In the genomic region with DNA sequence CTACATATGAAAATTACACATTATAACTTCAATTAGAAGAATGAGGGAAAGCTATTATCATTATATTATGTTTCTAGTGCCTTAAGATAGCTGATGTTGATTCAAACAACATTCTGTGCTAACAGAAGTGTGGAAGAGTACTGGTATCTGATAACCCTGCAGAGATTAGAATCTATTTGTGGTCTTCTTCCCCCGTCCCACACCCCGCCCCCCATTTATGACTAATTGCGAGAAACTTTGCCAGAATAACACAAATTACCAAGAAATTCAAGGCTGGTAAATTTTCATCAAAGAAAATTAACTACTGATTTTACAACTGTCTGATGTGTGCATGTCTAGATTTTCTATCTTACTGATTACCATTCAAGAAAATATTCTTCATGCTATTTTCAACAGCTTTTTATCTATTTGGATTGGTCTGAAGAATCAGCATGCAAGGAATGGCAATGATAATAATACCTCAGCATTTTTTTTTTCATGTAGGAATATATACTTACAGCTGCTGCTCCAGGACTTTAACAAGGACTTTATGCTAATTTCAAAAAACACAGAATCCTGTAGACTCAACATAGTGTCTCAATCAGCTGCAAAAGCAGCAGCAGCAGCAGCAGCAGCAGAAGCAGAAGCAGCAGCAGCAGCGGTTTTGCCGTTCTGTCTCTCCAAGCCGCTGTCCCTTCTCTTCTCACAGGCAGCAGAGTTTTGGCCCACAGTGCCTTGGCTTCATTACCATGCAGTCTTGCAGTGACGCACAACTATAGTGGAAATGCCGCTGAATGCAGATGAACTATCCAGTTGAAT, we compare ENCODE assay signal across 8 cellular contexts.
DNase-seq lines count a peak whose midpoint lies in the region; ATAC-seq and TF ChIP-seq lines count a peak whose summit lies in the region.

No MANE protein-coding gene starts in this region.

- intact Hi-C loops in lower lobe of right lung (cut with DNase I), result no loop called here

- no peaks in the 10 kb centered on the region for H3K36me3 ChIP-seq in SK-N-MC (ENCODE audit: insufficient read depth, low read length)
- H3K36me3 ChIP-seq in lower lobe of right lung, result no peaks in the 10 kb centered on the region

- H3K4me1 ChIP-seq in lower lobe of right lung, result peaks cover 30% of the 10 kb centered on the region

- DNase-seq in SK-N-MC (ENCODE audit: low read depth, low spot score) (no peak), astrocyte of the cerebellum (ENCODE audit: low read depth) (peak; percentile 74), lower lobe of right lung (no peak), dermis blood vessel endothelial cell (no peak), NCI-H2196 treated with DMSO at 0.1 percent for 48 hours (lab: John Stamatoyannopoulos, UW; ENCODE audit: unreplicated experiment) (no peak)
- peak; percentile 7 to 18 for DNase-seq in stimulated activated CD8-positive, alpha-beta memory T cell treated with anti-CD3 and anti-CD28 coated beads, Interleukin-4, amount 100 ng/mL, for 4 hours (ENCODE audit: low read depth in 2 of 2, low spot score in 1 of 2)

- peak overlapping the region; percentile 51 for H3K9ac ChIP-seq in SK-N-MC (ENCODE audit: insufficient read length)

- no peak for TF ChIP-seq CTCF in astrocyte of the cerebellum (IDR thresholded peaks at IDR 0.05; ENCODE audit: low read depth, low read length, missing control alignments)
- TF ChIP-seq CTCF in lower lobe of right lung (IDR thresholded peaks at IDR 0.05), result no peak

- peak overlapping the region; percentile 57; the same call in 1 of the 2 replicates for H3K27ac ChIP-seq in SK-N-MC
- no peak overlapping the region for H3K27ac ChIP-seq in lower lobe of right lung

- in situ Hi-C loops in astrocyte of the cerebellum (cut with HindIII; ENCODE audit: low sequenced_read_pairs), result no loop called here

- H3K9me3 ChIP-seq in SK-N-MC (ENCODE audit: low read depth, low read length) (no peaks in the 10 kb centered on the region), lower lobe of right lung (no peaks in the 10 kb centered on the region)

- H3K4me3 ChIP-seq in SK-N-MC (peak overlapping the region; percentile 71), astrocyte of the cerebellum (ENCODE audit: low read depth, low read length) (no peak overlapping the region), lower lobe of right lung (peak overlapping the region; percentile 26)

- H3K27me3 ChIP-seq in lower lobe of right lung (ENCODE audit: low read depth), result no peaks in the 10 kb centered on the region

- peak; percentile 51 to 52 for ATAC-seq in lower lobe of right lung
- ATAC-seq in HG02885 (IDR thresholded peaks at IDR 0.05; ENCODE audit: poor library complexity, unreplicated experiment), result no peak
- no peak for ATAC-seq in GM21381 (IDR thresholded peaks at IDR 0.05; ENCODE audit: unreplicated experiment)

Comparison
In these comparisons a context has a peak if more than half of its experiments do, and no peak if none do; other contexts are left out.
1. DNase-seq: peak in astrocyte of the cerebellum (single experiment) and stimulated activated CD8-positive, alpha-beta memory T cell treated with anti-CD3 and anti-CD28 coated beads, Interleukin-4, amount 100 ng/mL, for 4 hours (2 of 2); none in SK-N-MC (single experiment), lower lobe of right lung (single experiment), dermis blood vessel endothelial cell (single experiment) and NCI-H2196 treated with DMSO at 0.1 percent for 48 hours (single experiment).
2. ATAC-seq: peak in lower lobe of right lung (2 of 2); none in HG02885 (single experiment) and GM21381 (single experiment).